In the genomic region with DNA sequence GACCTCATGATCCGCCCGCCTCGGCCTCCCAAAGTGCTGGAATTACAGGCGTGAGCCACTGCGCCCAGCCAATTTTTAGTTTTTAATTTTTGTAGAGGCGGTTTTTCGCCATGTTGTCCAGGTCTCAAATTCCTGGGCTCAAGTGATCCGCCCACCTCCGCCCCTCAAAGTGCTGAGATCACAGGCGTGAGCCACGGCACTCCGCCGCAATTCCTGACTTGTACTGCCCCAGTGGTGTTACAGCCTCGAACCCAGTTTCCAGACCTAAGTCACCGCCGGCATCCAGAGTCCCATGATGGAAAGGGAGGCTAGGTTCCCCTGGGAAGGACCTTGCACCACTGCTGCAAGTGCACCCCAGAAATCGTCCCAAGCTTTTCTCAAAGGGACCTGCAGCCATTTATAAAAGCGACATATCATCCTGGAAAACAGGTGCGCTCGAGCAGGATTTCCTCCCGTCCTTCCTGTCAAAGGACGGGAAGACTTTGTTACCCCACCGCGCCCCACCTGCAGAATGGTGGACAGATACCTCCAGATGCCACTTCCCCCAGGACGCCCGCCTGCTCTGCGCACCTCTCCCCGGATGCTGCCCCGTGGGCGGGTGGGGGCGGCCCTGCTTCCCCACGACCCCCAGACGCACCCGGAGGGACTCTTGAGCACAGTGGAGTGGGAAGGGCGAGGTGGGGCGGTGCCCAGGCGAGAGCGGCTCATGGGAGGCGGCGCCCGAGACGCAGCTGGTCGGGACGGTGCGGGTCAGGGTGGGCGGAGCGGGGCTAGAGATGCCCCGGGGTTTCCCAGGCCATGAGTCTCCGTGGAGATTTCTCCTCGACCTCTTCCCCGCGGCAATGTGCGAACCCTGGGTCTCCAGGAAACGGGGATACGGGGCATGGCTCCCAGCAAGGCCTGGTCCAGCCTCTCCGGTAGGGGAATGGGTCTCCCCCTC, we compare ENCODE assay signal across 8 cellular contexts. TPM values are rescaled to one million over a fixed set of nuclear protein-coding genes. Genes with fewer than 3 reads are reported as not detected.
DNase-seq lines count a peak whose midpoint lies in the region; ATAC-seq and TF ChIP-seq lines count a peak whose summit lies in the region.

No MANE protein-coding gene starts in this region.

- intact Hi-C loops in right cardiac atrium (cut with DNase I) = no loop called here

- H3K4me3 ChIP-seq in right cardiac atrium (ENCODE audit: low read length) = peak overlapping the region; percentile 42

- H3K27me3 ChIP-seq in right cardiac atrium (ENCODE audit: control insufficient read depth, insufficient read depth) = no peaks in the 10 kb centered on the region

- ATAC-seq in GM21381 (IDR thresholded peaks at IDR 0.05; ENCODE audit: unreplicated experiment) (peak; percentile 53), right cardiac atrium (peak; percentile 91)

- POLR2A ChIA-PET in RWPE1 (lab: Yijun Ruan, JAX; ENCODE audit: low non-redundant PET) = interaction anchor here (1.1 to 1.2 kb wide), 2 partner anchors 34 to 45 kb away, joined by 3 to 4 read pairs; no protein-coding TSS in a partner anchor

- H3K27ac ChIP-seq in RWPE1 = peak overlapping the region; percentile 95
- peak overlapping the region; percentile 93 for H3K27ac ChIP-seq in adipose tissue (ENCODE audit: low read depth, low read length)
- H3K27ac ChIP-seq in right cardiac atrium (ENCODE audit: low read length) = peak overlapping the region; percentile 98

- TF ChIP-seq CTCF in RWPE1 (conservative IDR thresholded peaks at IDR 0.05; ENCODE audit: low read depth) = no peak

- peaks cover 2% of the 10 kb centered on the region for H3K4me1 ChIP-seq in right cardiac atrium (ENCODE audit: control insufficient read depth, insufficient read depth, low read length)

- WGBS in adipose tissue, 3 donors = 3 to 41% (median 4%) methylated on average over 35 to 56 of the region's 56 CpGs
- 5% methylated on average over 46 of the region's 56 CpGs for WGBS in right cardiac atrium

- DNase-seq in DMS79 treated with DMSO at 0.1 percent for 48 hours (lab: John Stamatoyannopoulos, UW) = peak; percentile 35
- peak; percentile 88 for DNase-seq in HT-29 (ENCODE audit: low spot score)
- no peak for DNase-seq in RWPE1 (ENCODE audit: low spot score)
- peak; percentile 86 to 93 (median 92) for DNase-seq in right cardiac atrium
- DNase-seq in putamen (ENCODE audit: low spot score) = peak; percentile 52
- no peak for DNase-seq in NCI-H1048 (lab: John Stamatoyannopoulos, UW)

- CTCF ChIA-PET in RWPE1 (lab: Yijun Ruan, JAX) = interaction anchor here (1.2 kb wide), 1 partner anchor 23 kb away, joined by 5 read pairs; a partner anchor contains a TSS

- no peaks in the 10 kb centered on the region for H3K9me3 ChIP-seq in right cardiac atrium (ENCODE audit: control insufficient read depth, low read length)

RNA-seq across cellular contexts. Expression of a gene that starts 1.0 kb away (rescaled TPM):
- total RNA-seq in HT-29 (2014; rRNA removed; shearing (Covaris generic)) = 4,676 and 4,679 TPM in 2 replicates
- polyA plus RNA-seq in adipose tissue = 1,000 to 10,000 TPM; 6,483 to 8,176 (median 7,781) TPM
- 1,000 to 10,000 TPM; 2,034 to 2,544 (median 2,211) TPM for total RNA-seq in right cardiac atrium
- 2,857 TPM for polyA plus RNA-seq in right cardiac atrium

RNA-seq across cellular contexts. Expression of a gene that starts 11.8 kb away (rescaled TPM):
- 114 and 118 TPM in 2 replicates for total RNA-seq in HT-29 (2014; rRNA removed; shearing (Covaris generic))
- polyA plus RNA-seq in adipose tissue (10 to 100 TPM in 2 of 3 donors, 1 to 10 TPM in 1; 7.5 to 26.6 (median 18.6) TPM), right cardiac atrium (60.5 TPM)
- 10 to 100 TPM; 47.3 to 52.6 (median 51.2) TPM for total RNA-seq in right cardiac atrium

RNA-seq across cellular contexts. Expression of a gene that starts 14.1 kb away (rescaled TPM):
- total RNA-seq in HT-29 (2014; rRNA removed; shearing (Covaris generic)) = 60.3 and 80.6 TPM in 2 replicates
- polyA plus RNA-seq in adipose tissue = 10 to 100 TPM; 22.4 to 45.8 (median 35.2) TPM
- 10 to 100 TPM; 38.0 to 45.0 (median 39.0) TPM for total RNA-seq in right cardiac atrium
- 43.9 TPM for polyA plus RNA-seq in right cardiac atrium

RNA-seq across cellular contexts. Expression of a gene that starts 18.1 kb away (rescaled TPM):
- 70.5 and 87.0 TPM in 2 replicates for total RNA-seq in HT-29 (2014; rRNA removed; shearing (Covaris generic))
- polyA plus RNA-seq in adipose tissue (100 to 1,000 TPM in 1 of 3 donors, 10 to 100 TPM in 2; 66.4 to 115 (median 90.5) TPM), right cardiac atrium (86.1 TPM)
- 10 to 100 TPM; 58.5 to 72.9 (median 60.0) TPM for total RNA-seq in right cardiac atrium

RNA-seq across cellular contexts. Expression of a gene that starts 22.8 kb away (rescaled TPM):
- total RNA-seq in HT-29 (2014; rRNA removed; shearing (Covaris generic)) = 482 and 516 TPM in 2 replicates
- 100 to 1,000 TPM; 118 to 552 (median 446) TPM for polyA plus RNA-seq in adipose tissue
- 100 to 1,000 TPM; 262 to 363 (median 298) TPM for total RNA-seq in right cardiac atrium
- polyA plus RNA-seq in right cardiac atrium = 271 TPM

Comparison
In these comparisons a context has a peak if more than half of its experiments do, and no peak if none do; other contexts are left out.
1. DNase-seq: peak in DMS79 treated with DMSO at 0.1 percent for 48 hours (single experiment), HT-29 (single experiment), right cardiac atrium (3 of 3) and putamen (single experiment); none in RWPE1 (single experiment) and NCI-H1048 (single experiment).
2. Peak in every context shown above with its lines, with median percentiles within 50 percentile points of each other: H3K27ac ChIP-seq.